In genomic region chr6:168303982-168304751, GRCh38 we compare ENCODE assay signal across 32 cellular contexts. TPM values are rescaled to one million over a fixed set of nuclear protein-coding genes. Genes with fewer than 3 reads are reported as not detected.
"Had no signal": no experiment of that assay in that cellular context is flagged by ENCODE, and none has a peak within 500 bp of the region (broad histone marks: within the 10 kb centered on the region; RNA-seq: fewer than 3 reads in every experiment).

No MANE protein-coding gene starts in this region.

- H3K36me3 ChIP-seq: colonic mucosa, esophagus muscularis mucosa, gastroesophageal sphincter, heart left ventricle, left lung, pancreas, right atrium auricular region, stomach, tibial artery had no signal

- H3K4me1 Mint-ChIP-seq: central memory CD8-positive, alpha-beta T cell; naive thymus-derived CD8-positive, alpha-beta T cell; stimulated activated effector memory CD8-positive, alpha-beta T cell treated with anti-CD3 and anti-CD28 coated beads, Interleukin-12 subunit alpha, Interleukin-12 subunit beta, amount 100 ng/mL, for 72 hours had no signal

- H3K4me1 ChIP-seq: colonic mucosa, esophagus muscularis mucosa, foreskin keratinocyte, gastroesophageal sphincter, heart left ventricle, right atrium auricular region, testis, tibial artery had no signal

- FAIRE-seq: endothelial cell of umbilical vein, islet of Langerhans, pancreas had no signal

- H3K27ac ChIP-seq: colonic mucosa, esophagus muscularis mucosa, foreskin keratinocyte, gastroesophageal sphincter, heart left ventricle, left lung, pancreas, right atrium auricular region, stomach, testis, tibial artery had no signal

- ATAC-seq: gastroesophageal sphincter; heart left ventricle; left cardiac atrium; naive thymus-derived CD8-positive, alpha-beta T cell; pancreas; sciatic nerve; stimulated activated effector memory CD8-positive, alpha-beta T cell treated with anti-CD3 and anti-CD28 coated beads, Interleukin-12 subunit alpha, Interleukin-12 subunit beta, amount 100 ng/mL, for 72 hours had no signal

- DNase-seq: colonic mucosa; effector CD8-positive, alpha-beta T cell; foreskin keratinocyte; heart left ventricle; left cardiac atrium; left lung; mesendoderm; midbrain; naive thymus-derived CD8-positive, alpha-beta T cell; pancreas; stimulated activated CD4-positive, alpha-beta T cell treated with anti-CD3 and anti-CD28 coated beads, Interleukin-2, amount 100 ng/mL, for 24 hours; stimulated activated CD4-positive, alpha-beta T cell treated with anti-CD3 and anti-CD28 coated beads, Interleukin-4, amount 100 ng/mL, for 24 hours; stimulated activated naive CD4-positive, alpha-beta T cell treated with Interleukin-2 at 50 U/mL for 16 hours; stomach; testis had no signal

- H3K9me3 Mint-ChIP-seq: central memory CD8-positive, alpha-beta T cell; dendritic cell treated with granulocyte-macrophage colony-stimulating factor and Interleukin-4, amounts not matched to agents 40 ng/mL and 50 ng/mL, for 4 days; naive thymus-derived CD8-positive, alpha-beta T cell; neural crest cell; stimulated activated effector memory CD8-positive, alpha-beta T cell treated with anti-CD3 and anti-CD28 coated beads, Interleukin-12 subunit alpha, Interleukin-12 subunit beta, amount 100 ng/mL, for 72 hours; type B pancreatic cell had no signal

- H3K27me3 ChIP-seq: colonic mucosa, foreskin keratinocyte, hepatocyte, left lung, pancreas, right atrium auricular region, stomach, testis had no signal

- H3K9me3 ChIP-seq: colonic mucosa, esophagus muscularis mucosa, gastroesophageal sphincter, heart left ventricle, left lung, pancreas, right atrium auricular region, stomach, testis, tibial artery had no signal

- H3K4me3 Mint-ChIP-seq: central memory CD8-positive, alpha-beta T cell; dendritic cell treated with granulocyte-macrophage colony-stimulating factor and Interleukin-4, amounts not matched to agents 40 ng/mL and 50 ng/mL, for 4 days; naive thymus-derived CD8-positive, alpha-beta T cell; neural crest cell; stimulated activated effector memory CD8-positive, alpha-beta T cell treated with anti-CD3 and anti-CD28 coated beads, Interleukin-12 subunit alpha, Interleukin-12 subunit beta, amount 100 ng/mL, for 72 hours had no signal

- H3K27ac Mint-ChIP-seq: dendritic cell treated with granulocyte-macrophage colony-stimulating factor and Interleukin-4, amounts not matched to agents 40 ng/mL and 50 ng/mL, for 4 days; naive thymus-derived CD8-positive, alpha-beta T cell; stimulated activated effector memory CD8-positive, alpha-beta T cell treated with anti-CD3 and anti-CD28 coated beads, Interleukin-12 subunit alpha, Interleukin-12 subunit beta, amount 100 ng/mL, for 72 hours had no signal

- H3K36me3 Mint-ChIP-seq: naive thymus-derived CD8-positive, alpha-beta T cell; stimulated activated effector memory CD8-positive, alpha-beta T cell treated with anti-CD3 and anti-CD28 coated beads, Interleukin-12 subunit alpha, Interleukin-12 subunit beta, amount 100 ng/mL, for 72 hours had no signal

- H3K4me3 ChIP-seq: colonic mucosa, esophagus muscularis mucosa, gastroesophageal sphincter, heart left ventricle, hepatocyte, left lung, pancreas, right atrium auricular region, smooth muscle cell, stomach, testis, tibial artery had no signal

RNA-seq across cellular contexts. Expression of gene DACT2, which starts 15.4 kb away (rescaled TPM):
- total RNA-seq: endothelial cell of umbilical vein; fibroblast of lung; lung microvascular endothelial cell; myocyte; naive thymus-derived CD8-positive, alpha-beta T cell had no signal
